Comparison of ENCODE assay signal across 35 cellular contexts in genomic region chr2:61222567-61222966, GRCh38.
"Had no signal": no experiment of that assay in that cellular context is flagged by ENCODE, and none has a peak within 500 bp of the region (broad histone marks: within the 10 kb centered on the region; RNA-seq: fewer than 3 reads in every experiment).

No MANE protein-coding gene starts in this region.

- H3K9me3 ChIP-seq: MG63 had no signal

- H3K27me3 ChIP-seq: MG63 had no signal

- DNase-seq: Karpas-422, Kasumi-1, MG63, MM.1S, MV-4-11, NCI-H1048, NCI-H1092, NCI-H1092 treated with DMSO at 0.1 percent for 48 hours, NCI-H1105, NCI-H1105 treated with DMSO at 0.1 percent for 48 hours, NCI-H1417, NCI-H1417 treated with DMSO at 0.1 percent for 48 hours, NCI-H1436, NCI-H1436 treated with DMSO at 0.1 percent for 48 hours, NCI-H146, NCI-H1694, NCI-H1694 treated with DMSO at 0.1 percent for 48 hours, NCI-H187, NCI-H187 treated with DMSO at 0.1 percent for 48 hours, NCI-H1930, NCI-H2029, NCI-H2029 treated with DMSO at 0.1 percent for 48 hours, NCI-H2081, NCI-H2081 treated with DMSO at 0.1 percent for 48 hours, NCI-H2107, NCI-H2171, NCI-H2171 treated with DMSO at 0.1 percent for 48 hours, NCI-H2227 treated with DMSO at 0.1 percent for 48 hours, NCI-H226, NCI-H345, NCI-H446, NCI-H446 treated with DMSO at 0.1 percent for 48 hours, NCI-H510A, NCI-H510A treated with DMSO at 0.1 percent for 48 hours, NCI-H524 had no signal

- H3K4me3 ChIP-seq: MG63 had no signal
